ENCODE assay signal across 1 cellular context in genomic region chrX:3230496-3230895, GRCh38.
TF ChIP-seq lines count a peak whose summit lies in the region.

No MANE protein-coding gene starts in this region.

TF ChIP-seq in H1, 55 proteins besides CTCF, POLR2A, EP300 and RAD21 (continued from another document):
- TF ChIP-seq SP4 (IDR thresholded peaks at IDR 0.05; ENCODE audit: low read length) (no peak), POLR2AphosphoS5 (IDR thresholded peaks at IDR 0.05; ENCODE audit: low read depth, low read length) (no peak), USF2 (IDR thresholded peaks at IDR 0.05; ENCODE audit: low read length) (no peak), HDAC2 (IDR thresholded peaks at IDR 0.05; ENCODE audit: borderline replicate concordance in 1 of 2, low read depth in 2 of 2, low read length in 2 of 2) (no peak), EGR1 (IDR thresholded peaks at IDR 0.05; ENCODE audit: borderline replicate concordance, low read depth, low read length) (no peak)
TF ChIP-seq in H1: peak in this region for 0.
